Comparison of ENCODE assay signal across 8 cellular contexts in the genomic region with DNA sequence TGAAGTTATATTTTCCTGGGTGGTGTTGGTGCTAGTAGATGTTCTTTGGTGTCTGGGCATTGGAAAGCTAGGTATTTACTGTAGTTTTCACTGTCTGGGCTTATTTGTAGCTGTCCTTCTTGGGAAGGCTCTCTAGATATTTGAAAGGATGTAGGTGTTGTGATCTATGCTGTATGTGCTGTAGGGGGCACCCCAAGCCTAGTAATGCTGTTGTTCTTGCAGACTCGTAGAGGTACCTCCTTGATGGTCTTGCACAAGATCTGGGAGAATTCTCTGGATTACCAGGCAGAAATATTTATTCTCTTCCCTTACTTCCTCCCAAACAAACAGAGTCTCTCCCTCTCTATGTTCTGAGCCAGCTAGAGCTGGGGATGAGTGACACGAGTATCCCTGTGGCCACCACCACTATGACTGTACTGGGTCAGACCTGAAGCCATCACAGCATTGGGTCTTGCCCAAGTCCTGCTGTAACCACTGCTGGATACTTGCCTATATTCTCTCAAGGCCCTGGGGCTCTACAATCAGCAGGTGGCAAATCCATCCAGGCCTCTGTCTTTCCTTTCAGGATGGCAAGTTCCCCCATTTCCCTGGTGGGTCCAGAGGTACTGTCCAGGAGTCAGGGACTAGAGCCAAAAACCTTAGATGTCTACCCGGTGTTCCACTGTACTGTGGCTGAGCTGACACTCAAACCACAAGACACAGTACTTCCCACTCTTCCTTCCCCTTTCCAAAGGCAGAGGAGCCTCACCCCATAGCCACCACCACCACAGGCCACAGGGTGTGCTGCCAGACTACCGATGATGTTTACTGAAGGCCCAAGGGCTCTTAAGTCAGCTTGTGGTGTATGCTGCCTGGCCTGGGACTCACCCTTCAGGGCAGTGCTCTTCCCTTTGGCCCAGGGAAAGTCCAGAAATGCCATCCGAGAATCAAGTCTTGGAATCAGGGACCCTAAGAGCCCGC.
DNase-seq lines count a peak whose midpoint lies in the region; ATAC-seq, FAIRE-seq and TF ChIP-seq lines count a peak whose summit lies in the region.

No MANE protein-coding gene starts in this region.

- H3K4me1 ChIP-seq in HAP-1 (peaks cover 6% of the 10 kb centered on the region; the same call in 1 of the 2 replicates), GM12878 (ENCODE audit: control insufficient read depth, insufficient read depth, low read length) (no peaks in the 10 kb centered on the region), thoracic aorta (ENCODE audit: control insufficient read depth in 1 of 2, low read depth in 2 of 2) (no peaks in the 10 kb centered on the region)

- no peaks in the 10 kb centered on the region for H4K20me1 ChIP-seq in GM12878 (ENCODE audit: control insufficient read depth, insufficient read depth)

- no peak overlapping the region for H2AFZ ChIP-seq in GM12878 (ENCODE audit: control insufficient read depth, low read depth, low read length)

- no peak overlapping the region for H3K9ac ChIP-seq in GM12878 (ENCODE audit: control insufficient read depth, insufficient read depth, low read length)

- H3K27me3 ChIP-seq in HAP-1 (ENCODE audit: low read depth) (no peaks in the 10 kb centered on the region), GM12878 (replicated peaks in 1 of 2; ENCODE audit: control insufficient read depth in 2 of 2, insufficient read depth in 2 of 2, low read length in 1 of 2) (no peaks in the 10 kb centered on the region), thoracic aorta (replicated peaks; ENCODE audit: insufficient read depth) (no peaks in the 10 kb centered on the region)

- DNase-seq in Ammon's horn (ENCODE audit: low spot score) (peak; percentile 56), HAP-1 (ENCODE audit: low spot score in 2 of 2) (peak; percentile 71 to 81), SHP77 treated with DMSO at 0.1 percent for 48 hours (lab: John Stamatoyannopoulos, UW) (peak; percentile 17), GM12878 (ENCODE audit: low read depth, low spot score) (no peak), lung microvascular endothelial cell (ENCODE audit: low read depth in 2 of 2) (peak; percentile 56 to 61), thoracic aorta (ENCODE audit: low spot score) (no peak), 8988T (no peak), inferior parietal cortex (ENCODE audit: extremely low spot score) (no peak)

- ATAC-seq in GM12878 (peak; percentile 66), thoracic aorta (ENCODE audit: insufficient number of reproducible peaks, low FRiP score, low read depth) (no peak)

- TF ChIP-seq EP300 in GM12878 (IDR thresholded peaks at IDR 0.05; ENCODE audit: borderline replicate concordance in 1 of 2, control insufficient read depth in 1 of 2, low read depth in 2 of 2, low read length in 2 of 2), result no peak

- H3K4me2 ChIP-seq in GM12878 (ENCODE audit: control insufficient read depth, insufficient read depth), result no peak overlapping the region

- no peak for TF ChIP-seq POLR2A in GM12878 (IDR thresholded peaks at IDR 0.05; ENCODE audit: low read depth, low read length)

- no TSS peak for BruUV-seq in GM12878 (replicated peaks; lab: Mats Ljungman, UMichigan)

- SMC1A ChIA-PET in GM12878 (lab: Charles Lee; ENCODE audit: uncharacterized antibody, unreplicated experiment), result interaction anchor here (1.4 to 1.6 kb wide), 2 partner anchors 44 to 782 kb away, joined by 4 to 7 read pairs; no protein-coding TSS in a partner anchor

- H3K36me3 ChIP-seq in HAP-1 (replicated peaks) (no peaks in the 10 kb centered on the region), GM12878 (ENCODE audit: control insufficient read depth in 2 of 2, insufficient read depth in 2 of 2, low read length in 1 of 2) (no peaks in the 10 kb centered on the region), thoracic aorta (no peaks in the 10 kb centered on the region)

- intact Hi-C loops in GM12878 (cut with micrococcal nuclease; ENCODE audit: unreplicated experiment), result loop anchor here (1.0 kb wide), 1 partner anchor 782 kb away; no protein-coding TSS in a partner anchor

- H3K4me3 ChIP-seq in HAP-1 (no peak overlapping the region), GM12878 (no peak overlapping the region), thoracic aorta (no peak overlapping the region)

- POLR2A ChIA-PET in GM12878 (lab: Charles Lee), result no interaction called here

- H3K27ac ChIP-seq in GM12878 (ENCODE audit: control insufficient read depth, insufficient read depth), result no peak overlapping the region
- no peak overlapping the region for H3K27ac ChIP-seq in thoracic aorta

- WGBS in GM12878 (ENCODE audit: insufficient coverage, insufficient replicate concordance, low lambda C conversion rate, missing lambda C conversion rate), result 23% methylated on average over 6 of the region's 6 CpGs

- in situ Hi-C loops in HAP-1 (cut with MboI; ENCODE audit: low sequenced_read_pairs), result loop anchor here (25.0 kb wide), 1 partner anchor 2005 kb away; a partner anchor contains a TSS
- in situ Hi-C loops in GM12878 (cut with MboI), result no loop called here

- CTCF ChIA-PET in GM12878 (lab: Yijun Ruan, JAX), result interaction anchor here (2.5 kb wide), 1 partner anchor 782 kb away, joined by 10 read pairs; no protein-coding TSS in a partner anchor

- TF ChIP-seq CTCF in GM12878 (IDR thresholded peaks at IDR 0.05 in 2 of 3, conservative IDR thresholded peaks at IDR 0.05 in 1 of 3; ENCODE audit: control insufficient read depth in 2 of 3, extremely low read depth in 1 of 3, insufficient read depth in 1 of 3, low read depth in 3 of 3, low read length in 3 of 3) (peak in 1 of 3 experiments; percentile 22; a peak in 2 of 6 replicates), thoracic aorta (IDR thresholded peaks at IDR 0.05) (peak; percentile 43)

- RAD21 ChIA-PET in GM12878 (lab: Charles Lee; ENCODE audit: unreplicated experiment), result interaction anchor here (1.6 kb wide), 1 partner anchor 782 kb away, joined by 4 read pairs; no protein-coding TSS in a partner anchor

- H3K79me2 ChIP-seq in GM12878 (ENCODE audit: control insufficient read depth, insufficient read depth, low read length), result no peaks in the 10 kb centered on the region

- H3K9me3 ChIP-seq in HAP-1 (no peaks in the 10 kb centered on the region), GM12878 (replicated peaks; ENCODE audit: control insufficient read depth, insufficient read depth, low read length) (no peaks in the 10 kb centered on the region), thoracic aorta (no peaks in the 10 kb centered on the region)

- TF ChIP-seq RAD21 in GM12878 (IDR thresholded peaks at IDR 0.05; ENCODE audit: insufficient read depth, low read depth, low read length), result peak; percentile 39

- FAIRE-seq in GM12878 (lab: Jason Lieb, UNC), result no peak

TF ChIP-seq in GM12878, 131 proteins besides CTCF, POLR2A, EP300 and RAD21 (continues in another document):
- TF ChIP-seq CHD4 (IDR thresholded peaks at IDR 0.05) (no peak), NR2C2 (IDR thresholded peaks at IDR 0.05; ENCODE audit: borderline replicate concordance, control insufficient read depth, insufficient read length, low read depth) (no peak), IKZF1 (conservative IDR thresholded peaks at IDR 0.05) (no peak), PAX8 (IDR thresholded peaks at IDR 0.05) (no peak), BMI1 (IDR thresholded peaks at IDR 0.05; ENCODE audit: borderline replicate concordance) (no peak), SMAD1 (IDR thresholded peaks at IDR 0.05; ENCODE audit: low read depth, partially characterized antibody) (no peak)
- TF ChIP-seq, protein P1, sequence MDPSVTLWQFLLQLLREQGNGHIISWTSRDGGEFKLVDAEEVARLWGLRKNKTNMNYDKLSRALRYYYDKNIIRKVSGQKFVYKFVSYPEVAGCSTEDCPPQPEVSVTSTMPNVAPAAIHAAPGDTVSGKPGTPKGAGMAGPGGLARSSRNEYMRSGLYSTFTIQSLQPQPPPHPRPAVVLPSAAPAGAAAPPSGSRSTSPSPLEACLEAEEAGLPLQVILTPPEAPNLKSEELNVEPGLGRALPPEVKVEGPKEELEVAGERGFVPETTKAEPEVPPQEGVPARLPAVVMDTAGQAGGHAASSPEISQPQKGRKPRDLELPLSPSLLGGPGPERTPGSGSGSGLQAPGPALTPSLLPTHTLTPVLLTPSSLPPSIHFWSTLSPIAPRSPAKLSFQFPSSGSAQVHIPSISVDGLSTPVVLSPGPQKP (IDR thresholded peaks at IDR 0.05; ENCODE audit: low read depth, low read length), result no peak
- TF ChIP-seq, protein P2, sequence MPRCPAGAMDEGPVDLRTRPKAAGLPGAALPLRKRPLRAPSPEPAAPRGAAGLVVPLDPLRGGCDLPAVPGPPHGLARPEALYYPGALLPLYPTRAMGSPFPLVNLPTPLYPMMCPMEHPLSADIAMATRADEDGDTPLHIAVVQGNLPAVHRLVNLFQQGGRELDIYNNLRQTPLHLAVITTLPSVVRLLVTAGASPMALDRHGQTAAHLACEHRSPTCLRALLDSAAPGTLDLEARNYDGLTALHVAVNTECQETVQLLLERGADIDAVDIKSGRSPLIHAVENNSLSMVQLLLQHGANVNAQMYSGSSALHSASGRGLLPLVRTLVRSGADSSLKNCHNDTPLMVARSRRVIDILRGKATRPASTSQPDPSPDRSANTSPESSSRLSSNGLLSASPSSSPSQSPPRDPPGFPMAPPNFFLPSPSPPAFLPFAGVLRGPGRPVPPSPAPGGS (IDR thresholded peaks at IDR 0.05; ENCODE audit: borderline replicate concordance, insufficient read depth, low read depth, low read length, poor library complexity, severe bottlenecking), result no peak
- TF ChIP-seq, protein P3, sequence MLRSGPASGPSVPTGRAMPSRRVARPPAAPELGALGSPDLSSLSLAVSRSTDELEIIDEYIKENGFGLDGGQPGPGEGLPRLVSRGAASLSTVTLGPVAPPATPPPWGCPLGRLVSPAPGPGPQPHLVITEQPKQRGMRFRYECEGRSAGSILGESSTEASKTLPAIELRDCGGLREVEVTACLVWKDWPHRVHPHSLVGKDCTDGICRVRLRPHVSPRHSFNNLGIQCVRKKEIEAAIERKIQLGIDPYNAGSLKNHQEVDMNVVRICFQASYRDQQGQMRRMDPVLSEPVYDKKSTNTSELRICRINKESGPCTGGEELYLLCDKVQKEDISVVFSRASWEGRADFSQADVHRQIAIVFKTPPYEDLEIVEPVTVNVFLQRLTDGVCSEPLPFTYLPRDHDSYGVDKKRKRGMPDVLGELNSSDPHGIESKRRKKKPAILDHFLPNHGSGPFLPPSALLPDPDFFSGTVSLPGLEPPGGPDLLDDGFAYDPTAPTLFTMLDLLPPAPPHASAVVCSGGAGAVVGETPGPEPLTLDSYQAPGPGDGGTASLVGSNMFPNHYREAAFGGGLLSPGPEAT (IDR thresholded peaks at IDR 0.05; ENCODE audit: low read depth), result no peak
- TF ChIP-seq, protein P4, sequence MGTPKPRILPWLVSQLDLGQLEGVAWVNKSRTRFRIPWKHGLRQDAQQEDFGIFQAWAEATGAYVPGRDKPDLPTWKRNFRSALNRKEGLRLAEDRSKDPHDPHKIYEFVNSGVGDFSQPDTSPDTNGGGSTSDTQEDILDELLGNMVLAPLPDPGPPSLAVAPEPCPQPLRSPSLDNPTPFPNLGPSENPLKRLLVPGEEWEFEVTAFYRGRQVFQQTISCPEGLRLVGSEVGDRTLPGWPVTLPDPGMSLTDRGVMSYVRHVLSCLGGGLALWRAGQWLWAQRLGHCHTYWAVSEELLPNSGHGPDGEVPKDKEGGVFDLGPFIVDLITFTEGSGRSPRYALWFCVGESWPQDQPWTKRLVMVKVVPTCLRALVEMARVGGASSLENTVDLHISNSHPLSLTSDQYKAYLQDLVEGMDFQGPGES (IDR thresholded peaks at IDR 0.05), result no peak

Comparison
In these comparisons a context has a peak if more than half of its experiments do, and no peak if none do; other contexts are left out.
1. DNase-seq: peak in Ammon's horn (single experiment), HAP-1 (2 of 2), SHP77 treated with DMSO at 0.1 percent for 48 hours (single experiment) and lung microvascular endothelial cell (2 of 2); none in GM12878 (single experiment), thoracic aorta (single experiment), 8988T (single experiment) and inferior parietal cortex (single experiment).